ENCODE assay signal across 20 cellular contexts in the genomic region with DNA sequence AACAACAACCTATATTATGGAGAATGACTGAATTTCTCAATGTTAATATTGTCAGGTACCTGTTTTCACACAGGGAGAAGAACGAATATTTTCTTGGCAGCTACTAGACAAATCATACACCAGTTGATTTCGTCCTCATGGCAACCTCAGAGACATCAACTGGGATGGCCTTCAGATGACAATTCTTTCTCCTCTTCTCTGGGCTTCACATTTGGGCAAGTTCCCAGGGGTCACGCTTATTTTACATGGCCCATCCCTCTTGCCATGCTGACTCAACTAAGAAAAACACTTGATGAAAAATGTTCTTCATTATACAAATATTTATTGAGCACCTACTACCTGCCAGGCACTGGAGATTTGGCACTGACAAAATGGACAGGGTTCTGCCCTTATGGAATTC.
"Had no signal": no experiment of that assay in that cellular context is flagged by ENCODE, and none has a peak within 500 bp of the region (broad histone marks: within the 10 kb centered on the region; RNA-seq: fewer than 3 reads in every experiment).

No MANE protein-coding gene starts in this region.

- FAIRE-seq: endometrium had no signal

- H3K9me3 ChIP-seq: colonic mucosa, SK-N-SH, suprapubic skin had no signal

- ATAC-seq: activated CD8-positive, alpha-beta T cell treated with anti-CD3 and anti-CD28 coated beads, Interleukin-2, amount 10 ng/mL, durations not matched to agents 7 days and 5 days had no signal

- H3K27me3 Mint-ChIP-seq: activated CD4-positive, alpha-beta T cell treated with anti-CD3 and anti-CD28 coated beads, Interleukin-2, amount 10 ng/mL, durations not matched to agents 7 days and 5 days; activated naive CD8-positive, alpha-beta T cell; progenitor cell of endocrine pancreas; stimulated activated naive CD8-positive, alpha-beta T cell treated with anti-CD3 and anti-CD28 coated beads, Interleukin-15, Interleukin-2, amounts not matched to agents 100 ng/mL and 50 ng/mL, for 24 hours had no signal

- DNase-seq: activated CD4-positive, alpha-beta T cell treated with anti-CD3 and anti-CD28 coated beads, Interleukin-2, amount 10 ng/mL, durations not matched to agents 7 days and 5 days; activated CD8-positive, alpha-beta T cell treated with anti-CD3 and anti-CD28 coated beads, Interleukin-2, amount 10 ng/mL, durations not matched to agents 7 days and 5 days; activated gamma-delta T cell; activated T-cell treated with anti-CD3 and anti-CD28 coated beads, Interleukin-2, amount 50 U/mL, for 48 hours; amniotic stem cell; caudate nucleus; colonic mucosa; hippocampal formation; islet precursor cell; SHP77 treated with DMSO at 0.1 percent for 48 hours; SK-N-SH; T-helper 1 cell; trophoblast cell had no signal

- H3K4me3 ChIP-seq: colonic mucosa, skin epidermis, suprapubic skin had no signal

- H3K27ac Mint-ChIP-seq: activated CD4-positive, alpha-beta T cell treated with anti-CD3 and anti-CD28 coated beads, Interleukin-2, amount 10 ng/mL, durations not matched to agents 7 days and 5 days; activated CD8-positive, alpha-beta T cell treated with anti-CD3 and anti-CD28 coated beads, Interleukin-2, amount 10 ng/mL, durations not matched to agents 7 days and 5 days; stimulated activated naive CD8-positive, alpha-beta T cell treated with anti-CD3 and anti-CD28 coated beads, Interleukin-15, Interleukin-2, amounts not matched to agents 100 ng/mL and 50 ng/mL, for 24 hours had no signal

- H3K27ac ChIP-seq: suprapubic skin had no signal

- H3K27me3 ChIP-seq: colonic mucosa, suprapubic skin had no signal

- H3K9me3 Mint-ChIP-seq: activated CD4-positive, alpha-beta T cell treated with anti-CD3 and anti-CD28 coated beads, Interleukin-2, amount 10 ng/mL, durations not matched to agents 7 days and 5 days; neural crest cell; stimulated activated naive CD8-positive, alpha-beta T cell treated with anti-CD3 and anti-CD28 coated beads, Interleukin-15, Interleukin-2, amounts not matched to agents 100 ng/mL and 50 ng/mL, for 24 hours had no signal

- H3K4me3 Mint-ChIP-seq: activated CD4-positive, alpha-beta T cell treated with anti-CD3 and anti-CD28 coated beads, Interleukin-2, amount 10 ng/mL, durations not matched to agents 7 days and 5 days; activated CD8-positive, alpha-beta T cell treated with anti-CD3 and anti-CD28 coated beads, Interleukin-2, amount 10 ng/mL, durations not matched to agents 7 days and 5 days; activated naive CD8-positive, alpha-beta T cell; neural crest cell; stimulated activated naive CD8-positive, alpha-beta T cell treated with anti-CD3 and anti-CD28 coated beads, Interleukin-15, Interleukin-2, amounts not matched to agents 100 ng/mL and 50 ng/mL, for 24 hours had no signal

- H3K36me3 ChIP-seq: colonic mucosa, suprapubic skin had no signal
